ENCODE assay signal across 10 cellular contexts in the genomic region with DNA sequence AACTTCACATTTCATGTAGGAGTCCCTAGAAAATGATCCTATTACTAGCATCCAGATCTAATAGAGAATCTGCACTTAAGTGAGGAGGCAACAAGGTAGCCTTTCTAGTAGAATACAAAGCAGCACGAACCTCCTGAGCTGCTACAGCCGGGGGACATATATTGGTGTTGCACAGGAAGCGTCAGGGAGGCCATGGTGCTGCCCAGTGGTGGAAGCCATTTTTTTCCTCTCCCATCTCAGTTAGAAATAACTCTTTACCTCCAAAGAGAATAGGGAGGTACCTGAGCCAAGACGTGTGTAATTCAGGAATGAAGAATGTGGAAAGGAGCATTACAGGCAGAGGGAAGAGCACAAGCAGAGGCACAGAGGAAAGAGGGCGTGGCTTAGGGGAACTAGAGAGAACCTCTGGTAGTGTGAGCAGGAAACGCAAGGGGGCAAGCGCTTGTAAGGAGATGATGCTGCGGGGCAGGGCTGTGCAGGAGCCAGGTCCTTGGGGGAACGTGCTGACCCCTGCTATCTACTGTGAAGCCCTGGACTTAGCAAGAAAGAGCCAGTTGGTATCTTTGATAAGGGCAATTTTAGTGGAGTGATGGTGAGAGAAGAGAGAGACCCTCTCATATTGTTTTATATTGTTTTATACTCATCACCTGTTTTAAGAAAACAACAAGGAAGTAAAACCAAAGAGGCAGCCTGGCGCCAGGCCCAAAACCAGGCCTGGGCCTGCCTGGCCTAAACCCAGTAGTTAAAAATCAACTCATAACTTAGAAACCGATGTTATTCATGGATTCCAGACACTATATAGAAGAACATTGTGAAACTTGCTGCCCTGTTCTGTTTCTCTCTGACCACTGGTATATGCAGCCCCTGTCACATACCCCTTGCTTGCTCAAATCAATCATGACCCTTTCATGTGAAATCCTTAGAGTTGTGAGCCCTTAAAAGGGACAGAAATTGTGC. TPM values are rescaled to one million over a fixed set of nuclear protein-coding genes. Genes with fewer than 3 reads are reported as not detected.
DNase-seq lines count a peak whose midpoint lies in the region; ATAC-seq, FAIRE-seq and TF ChIP-seq lines count a peak whose summit lies in the region.
"Had no signal": no experiment of that assay in that cellular context is flagged by ENCODE, and none has a peak within 500 bp of the region (broad histone marks: within the 10 kb centered on the region; RNA-seq: fewer than 3 reads in every experiment).

No MANE protein-coding gene starts in this region.

- H3K27ac ChIP-seq in kidney (ENCODE audit: low read depth in 2 of 2, low read length in 2 of 2), result peak overlapping the region; percentile 23 to 73
- H3K27ac ChIP-seq: SK-N-MC had no signal

- H3K9me3 ChIP-seq in kidney (ENCODE audit: control insufficient read depth in 1 of 2, low read length in 2 of 2), result no peaks in the 10 kb centered on the region

- peak overlapping the region; percentile 97 to 98 for H3K27ac Mint-ChIP-seq in stimulated activated naive CD8-positive, alpha-beta T cell treated with anti-CD3 and anti-CD28 coated beads, Interleukin-15, amount 100 ng/mL, for 72 hours

- no peaks in the 10 kb centered on the region for H3K9me3 Mint-ChIP-seq in stimulated activated naive CD8-positive, alpha-beta T cell treated with anti-CD3 and anti-CD28 coated beads, Interleukin-15, amount 100 ng/mL, for 72 hours

- ATAC-seq in stimulated activated naive CD8-positive, alpha-beta T cell treated with anti-CD3 and anti-CD28 coated beads, Interleukin-15, amount 100 ng/mL, for 72 hours, result peak; percentile 82
- ATAC-seq in GM21367 (IDR thresholded peaks at IDR 0.05; ENCODE audit: unreplicated experiment), result no peak

- intact Hi-C loops in kidney (cut with DNase I), result no loop called here

- H3K4me1 ChIP-seq in kidney (ENCODE audit: control insufficient read depth in 1 of 2, insufficient read depth in 1 of 2, low read depth in 1 of 2, low read length in 2 of 2), result peaks cover 11 to 15% of the 10 kb centered on the region in 2 donors

- H3K9ac ChIP-seq in kidney (ENCODE audit: low read length in 2 of 2), result peak overlapping the region in 1 of 2 donors; percentile 28

- H3K4me1 Mint-ChIP-seq in stimulated activated naive CD8-positive, alpha-beta T cell treated with anti-CD3 and anti-CD28 coated beads, Interleukin-15, amount 100 ng/mL, for 72 hours, result peaks cover 56% of the 10 kb centered on the region

- peak; percentile 46 for FAIRE-seq in kidney (lab: Jason Lieb, UNC)
- FAIRE-seq: frontal cortex had no signal

- TF ChIP-seq CTCF in kidney (IDR thresholded peaks at IDR 0.05; ENCODE audit: borderline replicate concordance, extremely low read depth, insufficient read depth), result no peak

- DNase-seq in NCI-H748 (lab: John Stamatoyannopoulos, UW; ENCODE audit: unreplicated experiment) (peak; percentile 38), NCI-H748 treated with DMSO at 0.1 percent for 48 hours (lab: John Stamatoyannopoulos, UW) (no peak), kidney (no peak), iPS-NIHi7 (ENCODE audit: extremely low spot score) (no peak), Kasumi-1 (lab: John Stamatoyannopoulos, UW) (no peak)
- DNase-seq in activated CD8-positive, alpha-beta memory T cell treated with anti-CD3 and anti-CD28 coated beads, Interleukin-2, amount 50 U/mL, for 4 hours, result peak; percentile 59
- DNase-seq in stimulated activated naive CD8-positive, alpha-beta T cell treated with anti-CD3 and anti-CD28 coated beads, Interleukin-15, amount 100 ng/mL, for 72 hours, result peak; percentile 55 to 77

- H3K4me3 ChIP-seq in kidney (ENCODE audit: low read length in 2 of 2), result no peak overlapping the region
- H3K4me3 ChIP-seq: SK-N-MC had no signal

- H3K36me3 ChIP-seq in kidney (ENCODE audit: control insufficient read depth in 1 of 2, insufficient read depth in 2 of 2, low read length in 2 of 2), result no peaks in the 10 kb centered on the region

- H3K4me3 Mint-ChIP-seq in stimulated activated naive CD8-positive, alpha-beta T cell treated with anti-CD3 and anti-CD28 coated beads, Interleukin-15, amount 100 ng/mL, for 72 hours, result peak overlapping the region; percentile 71 to 75

- H3K27me3 Mint-ChIP-seq in stimulated activated naive CD8-positive, alpha-beta T cell treated with anti-CD3 and anti-CD28 coated beads, Interleukin-15, amount 100 ng/mL, for 72 hours, result no peaks in the 10 kb centered on the region

RNA-seq across cellular contexts. Expression of gene TTC39C, which starts 50.0 kb away (rescaled TPM):
- total RNA-seq in kidney, result 17.4 TPM
- polyA plus RNA-seq in kidney (ENCODE audit: insufficient read depth, low read depth, low replicate concordance), result 2.8 TPM

Comparison
In these comparisons a context has a peak if more than half of its experiments do, and no peak if none do; other contexts are left out.
1. DNase-seq: peak in NCI-H748 (single experiment), activated CD8-positive, alpha-beta memory T cell treated with anti-CD3 and anti-CD28 coated beads, Interleukin-2, amount 50 U/mL, for 4 hours (single experiment) and stimulated activated naive CD8-positive, alpha-beta T cell treated with anti-CD3 and anti-CD28 coated beads, Interleukin-15, amount 100 ng/mL, for 72 hours (2 of 2); none in NCI-H748 treated with DMSO at 0.1 percent for 48 hours (single experiment), kidney (single experiment), iPS-NIHi7 (single experiment) and Kasumi-1 (0 of 2).